ENCODE assay signal across 9 cellular contexts in the genomic region with DNA sequence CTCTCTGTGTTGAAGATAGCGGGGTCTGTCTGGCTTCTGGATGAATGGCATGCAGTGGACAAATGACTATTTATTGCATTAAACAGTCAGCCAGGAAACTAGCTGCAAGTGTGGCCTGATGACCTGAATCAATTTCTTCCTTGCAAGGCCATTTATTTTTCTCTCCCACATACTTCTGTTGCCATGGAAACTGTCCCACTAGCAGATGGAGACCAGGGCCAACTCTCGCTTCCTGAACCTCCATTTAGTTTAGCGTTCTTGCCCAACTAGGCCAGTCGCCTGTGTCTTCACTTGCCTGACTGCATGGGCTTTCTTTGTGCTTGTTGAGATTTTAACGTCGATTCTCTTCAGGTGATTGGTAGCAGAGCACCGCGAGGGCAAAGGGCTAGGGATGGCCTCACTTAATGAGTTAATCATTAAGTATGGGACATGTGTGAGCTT. TPM values are rescaled to one million over a fixed set of nuclear protein-coding genes. Genes with fewer than 3 reads are reported as not detected.
DNase-seq lines count a peak whose midpoint lies in the region; ATAC-seq, FAIRE-seq and TF ChIP-seq lines count a peak whose summit lies in the region.
"Had no signal": no experiment of that assay in that cellular context is flagged by ENCODE, and none has a peak within 500 bp of the region (broad histone marks: within the 10 kb centered on the region; RNA-seq: fewer than 3 reads in every experiment).

No MANE protein-coding gene starts in this region.

- TF ChIP-seq RAD21 in A549 (conservative IDR thresholded peaks at IDR 0.05 in 1 of 2, IDR thresholded peaks at IDR 0.05 in 1 of 2), result no peak

- no peak overlapping the region for H3K4me3 Mint-ChIP-seq in neural crest cell
- no peak overlapping the region for H3K4me3 Mint-ChIP-seq in CD8-positive, alpha-beta T cell
- H3K4me3 Mint-ChIP-seq: activated CD4-positive, alpha-beta memory T cell treated with anti-CD3 and anti-CD28 coated beads, Interleukin-2, amount 10 ng/mL, durations not matched to agents 7 days and 5 days had no signal

- H3K4me1 Mint-ChIP-seq in neural crest cell, result peaks cover 56% of the 10 kb centered on the region
- no peaks in the 10 kb centered on the region for H3K4me1 Mint-ChIP-seq in CD8-positive, alpha-beta T cell (ENCODE audit: low read depth)

- CTCF ChIA-PET in A549 (lab: Yijun Ruan, JAX), result interaction anchor here (0.7 to 2.7 kb wide), 3 partner anchors 29 to 778 kb away, joined by 4 to 12 read pairs (median 4); no protein-coding TSS in a partner anchor
- CTCF ChIA-PET in CD8-positive, alpha-beta T cell (lab: Charles Lee), result no interaction called here

- peak overlapping the region; percentile 96 for H3K27ac Mint-ChIP-seq in neural crest cell (ENCODE audit: unreplicated experiment)
- no peak overlapping the region for H3K27ac Mint-ChIP-seq in CD8-positive, alpha-beta T cell
- H3K27ac Mint-ChIP-seq: activated CD4-positive, alpha-beta memory T cell treated with anti-CD3 and anti-CD28 coated beads, Interleukin-2, amount 10 ng/mL, durations not matched to agents 7 days and 5 days had no signal

- TF ChIP-seq CTCF in A549 (IDR thresholded peaks at IDR 0.05) (no peak), gastroesophageal sphincter (IDR thresholded peaks at IDR 0.05) (no peak), neural crest cell (conservative IDR thresholded peaks at IDR 0.05) (no peak)
- TF ChIP-seq CTCF in CD8-positive, alpha-beta T cell (IDR thresholded peaks at IDR 0.05), result no peak

- 70% methylated on average over 8 of the region's 8 CpGs for WGBS in A549 (ENCODE audit: missing lambda C conversion rate)
- 70 to 84% methylated on average over 7 to 8 of the region's 8 CpGs for WGBS in gastroesophageal sphincter (ENCODE audit: low coverage in 1 of 2), 2 donors

- DNase-seq in A549 (ENCODE audit: low read depth in 1 of 2, low spot score in 1 of 2), result peak in 1 of 2 experiments; percentile 34
- DNase-seq in SK-N-DZ (ENCODE audit: low spot score), result peak; percentile 61
- DNase-seq in neural crest cell (ENCODE audit: low read depth, low spot score), result no peak
- no peak for DNase-seq in CD8-positive, alpha-beta T cell
- no peak for DNase-seq in activated naive CD4-positive, alpha-beta T cell treated with Interleukin-2 at 50 U/mL for 16 hours
- no peak for DNase-seq in NCI-H774 (lab: John Stamatoyannopoulos, UW)
- DNase-seq: activated CD4-positive, alpha-beta memory T cell treated with anti-CD3 and anti-CD28 coated beads, Interleukin-2, amount 10 ng/mL, durations not matched to agents 7 days and 5 days had no signal

- no peak overlapping the region for H3K4me3 ChIP-seq in A549
- H3K4me3 ChIP-seq in gastroesophageal sphincter, result no peak overlapping the region
- H3K4me3 ChIP-seq in CD8-positive, alpha-beta T cell (ENCODE audit: low read depth, low read length), result no peak overlapping the region

- no peaks in the 10 kb centered on the region for H3K36me3 ChIP-seq in gastroesophageal sphincter
- no peaks in the 10 kb centered on the region for H3K36me3 ChIP-seq in CD8-positive, alpha-beta T cell (ENCODE audit: insufficient read depth, low read length)

- peak in 1 of 2 experiments; percentile 8; a peak in 1 of 6 replicates for ATAC-seq in A549
- no peak for ATAC-seq in gastroesophageal sphincter
- ATAC-seq in CD8-positive, alpha-beta T cell, result no peak
- no peak for ATAC-seq in HG03457 (IDR thresholded peaks at IDR 0.05; ENCODE audit: unreplicated experiment)

- H3K9me3 Mint-ChIP-seq in neural crest cell, result no peaks in the 10 kb centered on the region
- no peaks in the 10 kb centered on the region for H3K9me3 Mint-ChIP-seq in CD8-positive, alpha-beta T cell
- H3K9me3 Mint-ChIP-seq: activated CD4-positive, alpha-beta memory T cell treated with anti-CD3 and anti-CD28 coated beads, Interleukin-2, amount 10 ng/mL, durations not matched to agents 7 days and 5 days had no signal

- intact Hi-C loops in CD8-positive, alpha-beta T cell (cut with DNase I, micrococcal nuclease), result loop anchor here in 1 of 2 experiments (1.0 kb wide), 1 partner anchor 10 kb away; no protein-coding TSS in a partner anchor

- peak; percentile 32 for FAIRE-seq in A549 (lab: Jason Lieb, UNC)

- H3K27ac ChIP-seq in A549 (peak overlapping the region in 1 of 2 experiments; percentile 73; a peak in 4 of 6 replicates), gastroesophageal sphincter (peak overlapping the region in 3 of 4 donors; percentile 8 to 49 (median 28))
- no peak overlapping the region for H3K27ac ChIP-seq in CD8-positive, alpha-beta T cell (ENCODE audit: low read depth, low read length)

- H3K4me2 ChIP-seq in A549, result peak overlapping the region; percentile 59

- H3K4me1 ChIP-seq in A549, result peaks cover 51% of the 10 kb centered on the region
- peaks cover 0 to 34% (median 0%) of the 10 kb centered on the region in 3 donors for H3K4me1 ChIP-seq in gastroesophageal sphincter
- H3K4me1 ChIP-seq in CD8-positive, alpha-beta T cell (ENCODE audit: insufficient read depth, low read length), result no peaks in the 10 kb centered on the region

- H3K36me3 Mint-ChIP-seq in neural crest cell (ENCODE audit: low read depth), result peaks cover 9% of the 10 kb centered on the region
- H3K36me3 Mint-ChIP-seq in CD8-positive, alpha-beta T cell, result no peaks in the 10 kb centered on the region

- H3K27me3 Mint-ChIP-seq in neural crest cell (ENCODE audit: low read depth), result no peaks in the 10 kb centered on the region
- peaks cover 3% of the 10 kb centered on the region for H3K27me3 Mint-ChIP-seq in CD8-positive, alpha-beta T cell (ENCODE audit: low read depth)

- H3K27me3 ChIP-seq in gastroesophageal sphincter, result no peaks in the 10 kb centered on the region
- H3K27me3 ChIP-seq in CD8-positive, alpha-beta T cell (ENCODE audit: insufficient read depth, low read length), result no peaks in the 10 kb centered on the region

- no peak for TF ChIP-seq EP300 in A549 (IDR thresholded peaks at IDR 0.05)
- TF ChIP-seq EP300 in gastroesophageal sphincter (IDR thresholded peaks at IDR 0.05), result no peak

- TF ChIP-seq POLR2A in A549 (IDR thresholded peaks at IDR 0.05; ENCODE audit: low read length) (no peak), gastroesophageal sphincter (IDR thresholded peaks at IDR 0.05) (no peak)

- H3K9me3 ChIP-seq in A549 (no peaks in the 10 kb centered on the region), gastroesophageal sphincter (no peaks in the 10 kb centered on the region)
- H3K9me3 ChIP-seq in CD8-positive, alpha-beta T cell (ENCODE audit: low read length), result no peaks in the 10 kb centered on the region

- POLR2A ChIA-PET in A549 (lab: Yijun Ruan, JAX), result no interaction called here
- POLR2A ChIA-PET in CD8-positive, alpha-beta T cell (lab: Charles Lee), result no interaction called here

TF ChIP-seq in A549, 52 proteins besides CTCF, POLR2A, EP300 and RAD21:
- TF ChIP-seq TP53 (CRISPR knock-in tag; IDR thresholded peaks at IDR 0.05), result no peak
- no peak for TF ChIP-seq RFX5 (IDR thresholded peaks at IDR 0.05)
- no peak for TF ChIP-seq HES2 (IDR thresholded peaks at IDR 0.05)
- no peak for TF ChIP-seq CEBPB (IDR thresholded peaks at IDR 0.05)
- no peak for TF ChIP-seq RNF2 (IDR thresholded peaks at IDR 0.05; ENCODE audit: borderline replicate concordance, low read depth)

RNA-seq across cellular contexts. Expression of gene LMCD1, which starts 27.6 kb away (rescaled TPM):
- 85.4 and 86.1 TPM in 2 replicates for polyA plus RNA-seq in A549 (2011; rRNA removed)
- 107 and 123 TPM in 2 replicates for polyA plus RNA-seq in A549 (2012; cell fraction: cytosol; rRNA removed)
- 121 and 126 TPM in 2 replicates for polyA plus RNA-seq in A549 (2012; cell fraction: nucleus; rRNA removed)
- polyA plus RNA-seq in A549 (2017; fragmentation: RNase III; extraction: RNeasy Plus Mini Kit Qiagen cat#74134 plus additional on column Dnase treatment), result 64.3 to 73.2 TPM (median 67.7 TPM) in 3 replicates
- 51.7 and 55.9 TPM in 2 replicates for polyA minus RNA-seq in A549 (2011; rRNA and poly(A)+ RNA removed)
- polyA plus RNA-seq in SK-N-DZ (2014; cell fraction: cytosol; rRNA removed), result 5.5 and 9.0 TPM in 2 replicates
- polyA plus RNA-seq in SK-N-DZ (2014; cell fraction: nucleus; rRNA removed), result 2.7 and 5.4 TPM in 2 replicates
- 100 to 1,000 TPM in 2 of 4 donors, 10 to 100 TPM in 2; 17.6 to 318 (median 136) TPM for total RNA-seq in gastroesophageal sphincter
- 28.4 and 29.0 TPM in 2 replicates for total RNA-seq in neural crest cell
- total RNA-seq in CD8-positive, alpha-beta T cell, result under 1 TPM; 0.33 TPM

Comparison
In these comparisons a context has a peak if more than half of its experiments do, and no peak if none do; other contexts are left out.
1. RNA of gene LMCD1, which starts 27.6 kb away (total RNA-seq): 17.6 to 318 TPM in gastroesophageal sphincter and 28.4 to 29.0 TPM in neural crest cell; 0.33 TPM in CD8-positive, alpha-beta T cell; every median in the first group is over 10 times any median in the second.